In genomic region chr17:21677126-21677910, GRCh38 we compare ENCODE assay signal across 20 cellular contexts. TPM values are rescaled to one million over a fixed set of nuclear protein-coding genes. Genes with fewer than 3 reads are reported as not detected.
DNase-seq lines count a peak whose midpoint lies in the region; ATAC-seq and TF ChIP-seq lines count a peak whose summit lies in the region.
"Had no signal": no experiment of that assay in that cellular context is flagged by ENCODE, and none has a peak within 500 bp of the region (broad histone marks: within the 10 kb centered on the region; RNA-seq: fewer than 3 reads in every experiment).

No MANE protein-coding gene starts in this region.

- H3K4me2 ChIP-seq in osteoblast (ENCODE audit: insufficient read depth, low read length) = no peak overlapping the region
- H3K4me2 ChIP-seq: KMS-11 had no signal

- no peak overlapping the region for H3K4me3 ChIP-seq in osteoblast (ENCODE audit: insufficient read depth, low read length)

- peaks cover 41% of the 10 kb centered on the region for H3K36me3 Mint-ChIP-seq in endothelial cell (ENCODE audit: low read depth, unreplicated experiment)
- H3K36me3 Mint-ChIP-seq: CD14-positive monocyte had no signal

- no peaks in the 10 kb centered on the region for H3K9me3 ChIP-seq in osteoblast (ENCODE audit: low read depth, low read length)
- H3K9me3 ChIP-seq: Caco-2 had no signal

- no peak for TF ChIP-seq CTCF in endothelial cell (IDR thresholded peaks at IDR 0.05; ENCODE audit: unreplicated experiment)
- no peak for TF ChIP-seq CTCF in osteoblast (IDR thresholded peaks at IDR 0.05; ENCODE audit: extremely low read depth, low read depth, low read length)

- intact Hi-C loops in cardiac septum (cut with DNase I) (no loop called here), left cardiac atrium (cut with DNase I) (no loop called here)

- H3K79me2 ChIP-seq in osteoblast (ENCODE audit: insufficient read depth, low read length) = no peaks in the 10 kb centered on the region

- no peak overlapping the region for H3K27ac ChIP-seq in osteoblast (ENCODE audit: low read depth, low read length)
- H3K27ac ChIP-seq: KMS-11 had no signal

- H3K36me3 ChIP-seq in osteoblast (ENCODE audit: insufficient read depth, low read length) = no peaks in the 10 kb centered on the region

- H3K4me1 ChIP-seq in osteoblast (ENCODE audit: insufficient read depth, low read length) = no peaks in the 10 kb centered on the region
- H3K4me1 ChIP-seq: Caco-2 had no signal

- no peaks in the 10 kb centered on the region for H3K27me3 ChIP-seq in osteoblast (ENCODE audit: insufficient read depth, low read length)

- ATAC-seq in left cardiac atrium = no peak
- no peak for ATAC-seq in HG02623 (IDR thresholded peaks at IDR 0.05; ENCODE audit: unreplicated experiment)
- ATAC-seq: Right ventricle myocardium inferior had no signal

- no peak overlapping the region for H2AFZ ChIP-seq in osteoblast (ENCODE audit: low read length)

- H3K27me3 Mint-ChIP-seq in endothelial cell (ENCODE audit: unreplicated experiment) = peaks cover 41% of the 10 kb centered on the region

- peaks cover 14% of the 10 kb centered on the region for H3K4me1 Mint-ChIP-seq in endothelial cell (ENCODE audit: unreplicated experiment)
- H3K4me1 Mint-ChIP-seq: CD14-positive monocyte had no signal

- H3K4me3 Mint-ChIP-seq in endothelial cell (ENCODE audit: unreplicated experiment) = peak overlapping the region; percentile 57
- H3K4me3 Mint-ChIP-seq: CD14-positive monocyte had no signal

- DNase-seq in cardiac septum (ENCODE audit: low spot score) = peak; percentile 63
- DNase-seq in left cardiac atrium = no peak
- no peak for DNase-seq in endothelial cell (ENCODE audit: low spot score)
- DNase-seq in osteoblast (ENCODE audit: insufficient read length, low spot score, missing footprints) = peak; percentile 55
- DNase-seq in stimulated activated naive CD4-positive, alpha-beta T cell treated with Interleukin-2 at 50 U/mL for 16 hours (lab: John Stamatoyannopoulos, UW) = no peak
- DNase-seq in NCI-H2029 treated with DMSO at 0.1 percent for 48 hours (lab: John Stamatoyannopoulos, UW) = no peak
- DNase-seq: NCI-H1048, NCI-H146, NCI-H2107, NCI-H2227 treated with DMSO at 0.1 percent for 48 hours, NCI-H524 treated with DMSO at 0.1 percent for 48 hours had no signal

- H3K27ac Mint-ChIP-seq in endothelial cell (ENCODE audit: unreplicated experiment) = peak overlapping the region; percentile 45

- H4K20me1 ChIP-seq in osteoblast (ENCODE audit: insufficient read depth, low read length) = no peaks in the 10 kb centered on the region

- peaks cover 60% of the 10 kb centered on the region for H3K9me3 Mint-ChIP-seq in endothelial cell (ENCODE audit: unreplicated experiment)

RNA-seq across cellular contexts. Expression of gene KCNJ18, which starts 15.0 kb away (rescaled TPM):
- total RNA-seq in cardiac septum (not detected), left cardiac atrium (not detected), endothelial cell (ENCODE audit: unreplicated experiment) (not detected), osteoblast (not detected in 2 replicates)
- total RNA-seq: A673, Caco-2, H1, HepG2, MCF 10A, Right ventricle myocardium inferior had no signal

Comparison
In these comparisons a context has a peak if more than half of its experiments do, and no peak if none do; other contexts are left out.
1. DNase-seq: peak in cardiac septum (single experiment) and osteoblast (single experiment); none in left cardiac atrium (single experiment), endothelial cell (single experiment), stimulated activated naive CD4-positive, alpha-beta T cell treated with Interleukin-2 at 50 U/mL for 16 hours (single experiment) and NCI-H2029 treated with DMSO at 0.1 percent for 48 hours (single experiment).